ENCODE assay signal across 28 cellular contexts in genomic region chr2:43762286-43762685, GRCh38. TPM values are rescaled to one million over a fixed set of nuclear protein-coding genes. Genes with fewer than 3 reads are reported as not detected.
DNase-seq lines count a peak whose midpoint lies in the region; ATAC-seq, FAIRE-seq and TF ChIP-seq lines count a peak whose summit lies in the region.
"Had no signal": no experiment of that assay in that cellular context is flagged by ENCODE, and none has a peak within 500 bp of the region (broad histone marks: within the 10 kb centered on the region; RNA-seq: fewer than 3 reads in every experiment).

No MANE protein-coding gene starts in this region.

- intact Hi-C loops in GM12878 (cut with micrococcal nuclease; ENCODE audit: unreplicated experiment): no loop called here
- intact Hi-C loops in CD14-positive monocyte (cut with micrococcal nuclease): no loop called here

- H3K9ac ChIP-seq in GM12878 (ENCODE audit: control insufficient read depth, insufficient read depth, low read length) (no peak overlapping the region), keratinocyte (ENCODE audit: control insufficient read depth, extremely low read depth, insufficient read depth, low read length) (no peak overlapping the region)

- H4K20me1 ChIP-seq in GM12878 (ENCODE audit: control insufficient read depth, insufficient read depth) (no peaks in the 10 kb centered on the region), keratinocyte (ENCODE audit: control insufficient read depth, extremely low read depth, insufficient read depth, low read length) (no peaks in the 10 kb centered on the region)

- H3K4me3 ChIP-seq in GM12878 (no peak overlapping the region), keratinocyte (ENCODE audit: control insufficient read depth in 2 of 3, extremely low read depth in 1 of 3, insufficient read depth in 2 of 3, low read depth in 1 of 3, low read length in 3 of 3) (no peak overlapping the region)
- H3K4me3 ChIP-seq: right atrium auricular region, spleen had no signal

- no peaks in the 10 kb centered on the region for H3K4me1 ChIP-seq in GM12878 (ENCODE audit: control insufficient read depth, insufficient read depth, low read length)
- peaks cover 28% of the 10 kb centered on the region for H3K4me1 ChIP-seq in keratinocyte (ENCODE audit: control insufficient read depth, extremely low read depth, insufficient read depth, low read length)
- H3K4me1 ChIP-seq: spleen had no signal

- 0% methylated on average over 3 of the region's 3 CpGs for WGBS in GM12878 (ENCODE audit: insufficient coverage, insufficient replicate concordance, low lambda C conversion rate, missing lambda C conversion rate)

- H3K4me1 Mint-ChIP-seq in activated naive CD8-positive, alpha-beta T cell treated with anti-CD3 and anti-CD28 coated beads, Interleukin-2, amount 50 U/mL, for 24 hours: peaks cover 15% of the 10 kb centered on the region
- H3K4me1 Mint-ChIP-seq in activated naive CD8-positive, alpha-beta T cell treated with anti-CD3 and anti-CD28 coated beads for 36 hours: peaks cover 2% of the 10 kb centered on the region
- peaks cover 20% of the 10 kb centered on the region for H3K4me1 Mint-ChIP-seq in stimulated activated naive CD8-positive, alpha-beta T cell treated with anti-CD3 and anti-CD28 coated beads, Interleukin-15, Interleukin-2, amounts not matched to agents 100 ng/mL and 50 ng/mL, for 24 hours (ENCODE audit: low read depth)
- no peaks in the 10 kb centered on the region for H3K4me1 Mint-ChIP-seq in CD14-positive monocyte
- H3K4me1 Mint-ChIP-seq: endodermal cell; naive B cell; stimulated activated memory B cell treated with anti-CD40 and anti-IgM and Interleukin-4, amounts not matched to agents 10 μg/mL and 1 μg/mL and 100 μg/mL, for 72 hours had no signal

- no peak for TF ChIP-seq CTCF in GM12878 (IDR thresholded peaks at IDR 0.05 in 2 of 3, conservative IDR thresholded peaks at IDR 0.05 in 1 of 3; ENCODE audit: control insufficient read depth in 2 of 3, extremely low read depth in 1 of 3, insufficient read depth in 1 of 3, low read depth in 3 of 3, low read length in 3 of 3)
- TF ChIP-seq CTCF in keratinocyte (optimal IDR thresholded peaks at IDR 0.05 in 1 of 3, IDR thresholded peaks at IDR 0.05 in 1 of 3, conservative IDR thresholded peaks at IDR 0.05 in 1 of 3; ENCODE audit: extremely low read depth in 1 of 3, insufficient read depth in 2 of 3, low read length in 3 of 3): no peak
- TF ChIP-seq CTCF in CD14-positive monocyte (IDR thresholded peaks at IDR 0.05): no peak

- RAD21 ChIA-PET in GM12878 (lab: Charles Lee; ENCODE audit: unreplicated experiment): no interaction called here

- FAIRE-seq in GM12878 (lab: Jason Lieb, UNC) (no peak), keratinocyte (lab: Jason Lieb, UNC) (no peak)
- FAIRE-seq: H54 had no signal

- TF ChIP-seq POLR2A in GM12878 (IDR thresholded peaks at IDR 0.05; ENCODE audit: low read depth, low read length): no peak

- POLR2A ChIA-PET in GM12878 (lab: Charles Lee): no interaction called here

- H3K36me3 Mint-ChIP-seq in activated naive CD8-positive, alpha-beta T cell treated with anti-CD3 and anti-CD28 coated beads, Interleukin-2, amount 50 U/mL, for 24 hours (ENCODE audit: low read depth): no peaks in the 10 kb centered on the region
- H3K36me3 Mint-ChIP-seq in activated naive CD8-positive, alpha-beta T cell treated with anti-CD3 and anti-CD28 coated beads for 36 hours: no peaks in the 10 kb centered on the region
- no peaks in the 10 kb centered on the region for H3K36me3 Mint-ChIP-seq in stimulated activated naive CD8-positive, alpha-beta T cell treated with anti-CD3 and anti-CD28 coated beads, Interleukin-15, Interleukin-2, amounts not matched to agents 100 ng/mL and 50 ng/mL, for 24 hours (ENCODE audit: low read depth)
- H3K36me3 Mint-ChIP-seq in CD14-positive monocyte: no peaks in the 10 kb centered on the region
- H3K36me3 Mint-ChIP-seq: activated CD8-positive, alpha-beta memory T cell treated with anti-CD3 and anti-CD28 coated beads, Interleukin-2, amount 10 ng/mL, durations not matched to agents 7 days and 5 days; naive B cell; stimulated activated memory B cell treated with anti-CD40 and anti-IgM and Interleukin-4, amounts not matched to agents 10 μg/mL and 1 μg/mL and 100 μg/mL, for 72 hours had no signal

- CTCF ChIA-PET in GM12878 (lab: Yijun Ruan, JAX): no interaction called here

- no peak overlapping the region for H2AFZ ChIP-seq in GM12878 (ENCODE audit: control insufficient read depth, low read depth, low read length)
- no peak overlapping the region for H2AFZ ChIP-seq in keratinocyte (ENCODE audit: control insufficient read depth, low read length)

- H3K9me3 ChIP-seq in GM12878 (replicated peaks; ENCODE audit: control insufficient read depth, insufficient read depth, low read length) (no peaks in the 10 kb centered on the region), keratinocyte (ENCODE audit: control insufficient read depth, low read depth, low read length) (no peaks in the 10 kb centered on the region)
- H3K9me3 ChIP-seq: right atrium auricular region, spleen had no signal

- dilution Hi-C loops in keratinocyte (cut with MboI; ENCODE audit: extremely low pct_ligation_motif_present, low sequenced_read_pairs): no loop called here

- SMC1A ChIA-PET in GM12878 (lab: Charles Lee; ENCODE audit: uncharacterized antibody, unreplicated experiment): interaction anchor here (1.6 kb wide), 1 partner anchor 11 kb away, joined by 4 read pairs; the partner anchor contains the start of gene DYNC2LI1

- no peaks in the 10 kb centered on the region for H3K27me3 Mint-ChIP-seq in activated naive CD8-positive, alpha-beta T cell treated with anti-CD3 and anti-CD28 coated beads, Interleukin-2, amount 50 U/mL, for 24 hours
- no peaks in the 10 kb centered on the region for H3K27me3 Mint-ChIP-seq in activated naive CD8-positive, alpha-beta T cell treated with anti-CD3 and anti-CD28 coated beads for 36 hours
- peaks cover 7% of the 10 kb centered on the region for H3K27me3 Mint-ChIP-seq in stimulated activated naive CD8-positive, alpha-beta T cell treated with anti-CD3 and anti-CD28 coated beads, Interleukin-15, Interleukin-2, amounts not matched to agents 100 ng/mL and 50 ng/mL, for 24 hours
- peaks cover 2 to 13% (median 4%) of the 10 kb centered on the region in 3 donors for H3K27me3 Mint-ChIP-seq in CD14-positive monocyte (ENCODE audit: low read depth in 3 of 3)
- H3K27me3 Mint-ChIP-seq: stimulated activated memory B cell treated with anti-CD40 and anti-IgM and Interleukin-4, amounts not matched to agents 10 μg/mL and 1 μg/mL and 100 μg/mL, for 72 hours had no signal

- H3K9me1 ChIP-seq in keratinocyte (ENCODE audit: control insufficient read depth, extremely low read depth, insufficient read depth, low read length): no peaks in the 10 kb centered on the region

- no peak overlapping the region for H3K4me3 Mint-ChIP-seq in activated naive CD8-positive, alpha-beta T cell treated with anti-CD3 and anti-CD28 coated beads, Interleukin-2, amount 50 U/mL, for 24 hours
- H3K4me3 Mint-ChIP-seq in activated naive CD8-positive, alpha-beta T cell treated with anti-CD3 and anti-CD28 coated beads for 36 hours: no peak overlapping the region
- H3K4me3 Mint-ChIP-seq in stimulated activated naive CD8-positive, alpha-beta T cell treated with anti-CD3 and anti-CD28 coated beads, Interleukin-15, Interleukin-2, amounts not matched to agents 100 ng/mL and 50 ng/mL, for 24 hours: no peak overlapping the region
- no peak overlapping the region for H3K4me3 Mint-ChIP-seq in CD14-positive monocyte
- H3K4me3 Mint-ChIP-seq: activated CD8-positive, alpha-beta memory T cell treated with anti-CD3 and anti-CD28 coated beads, Interleukin-2, amount 10 ng/mL, durations not matched to agents 7 days and 5 days; endodermal cell; naive B cell; stimulated activated memory B cell treated with anti-CD40 and anti-IgM and Interleukin-4, amounts not matched to agents 10 μg/mL and 1 μg/mL and 100 μg/mL, for 72 hours had no signal

- DNase-seq in activated naive CD8-positive, alpha-beta T cell treated with anti-CD3 and anti-CD28 coated beads, Interleukin-2, amount 50 U/mL, for 24 hours: no peak
- no peak for DNase-seq in activated naive CD8-positive, alpha-beta T cell treated with anti-CD3 and anti-CD28 coated beads for 36 hours
- DNase-seq in GM12878 (ENCODE audit: low read depth, low spot score) (no peak), keratinocyte (ENCODE audit: low read depth, low spot score) (no peak), NCI-H2171 treated with DMSO at 0.1 percent for 48 hours (lab: John Stamatoyannopoulos, UW) (no peak), CD14-positive monocyte (ENCODE audit: low spot score) (no peak), EL (no peak)
- DNase-seq: activated CD4-positive, alpha-beta T cell treated with anti-CD3 and anti-CD28 coated beads for 48 hours; activated CD8-positive, alpha-beta memory T cell treated with anti-CD3 and anti-CD28 coated beads, Interleukin-2, amount 10 ng/mL, durations not matched to agents 7 days and 5 days; activated effector memory CD4-positive, alpha-beta T cell treated with anti-CD3 and anti-CD28 coated beads, Interleukin-2, amount 50 U/mL, for 16 hours; amniotic stem cell; cortex of kidney; endodermal cell; glutamatergic neuron; mesendoderm; naive B cell; NCI-H146; NCI-H524 treated with DMSO at 0.1 percent for 48 hours; NK-92 treated with Interleukin-12 subunit alpha and Interleukin-12 subunit beta, amount 100 ng/mL, for 24 hours; SIG-M5; spleen; stimulated activated CD4-positive, alpha-beta T cell treated with anti-CD3 and anti-CD28 coated beads, Interleukin-2, amount 100 ng/mL, for 48 hours had no signal

- no peak for TF ChIP-seq RAD21 in GM12878 (IDR thresholded peaks at IDR 0.05; ENCODE audit: insufficient read depth, low read depth, low read length)

- H3K9me3 Mint-ChIP-seq in activated naive CD8-positive, alpha-beta T cell treated with anti-CD3 and anti-CD28 coated beads, Interleukin-2, amount 50 U/mL, for 24 hours: no peaks in the 10 kb centered on the region
- H3K9me3 Mint-ChIP-seq in activated naive CD8-positive, alpha-beta T cell treated with anti-CD3 and anti-CD28 coated beads for 36 hours: no peaks in the 10 kb centered on the region
- H3K9me3 Mint-ChIP-seq in stimulated activated naive CD8-positive, alpha-beta T cell treated with anti-CD3 and anti-CD28 coated beads, Interleukin-15, Interleukin-2, amounts not matched to agents 100 ng/mL and 50 ng/mL, for 24 hours: no peaks in the 10 kb centered on the region
- H3K9me3 Mint-ChIP-seq in CD14-positive monocyte: peaks cover 0 to 4% (median 1%) of the 10 kb centered on the region in 7 donors
- H3K9me3 Mint-ChIP-seq: endodermal cell; stimulated activated memory B cell treated with anti-CD40 and anti-IgM and Interleukin-4, amounts not matched to agents 10 μg/mL and 1 μg/mL and 100 μg/mL, for 72 hours had no signal

- no TSS peak for BruUV-seq in GM12878 (replicated peaks; lab: Mats Ljungman, UMichigan)

- H3K27me3 ChIP-seq in GM12878 (replicated peaks in 1 of 2; ENCODE audit: control insufficient read depth in 2 of 2, insufficient read depth in 2 of 2, low read length in 1 of 2) (no peaks in the 10 kb centered on the region), keratinocyte (ENCODE audit: control insufficient read depth, extremely low read depth, insufficient read depth, low read length) (no peaks in the 10 kb centered on the region)
- H3K27me3 ChIP-seq: right atrium auricular region, spleen had no signal

- H3K4me2 ChIP-seq in GM12878 (ENCODE audit: control insufficient read depth, insufficient read depth) (no peak overlapping the region), keratinocyte (ENCODE audit: control insufficient read depth, extremely low read depth, insufficient read depth, low read depth, low read length) (no peak overlapping the region)

- H3K36me3 ChIP-seq in GM12878 (ENCODE audit: control insufficient read depth in 2 of 2, insufficient read depth in 2 of 2, low read length in 1 of 2) (no peaks in the 10 kb centered on the region), keratinocyte (ENCODE audit: control insufficient read depth in 2 of 2, extremely low read depth in 1 of 2, insufficient read depth in 2 of 2, low read length in 2 of 2) (no peaks in the 10 kb centered on the region)
- H3K36me3 ChIP-seq: right atrium auricular region had no signal

- ATAC-seq in activated naive CD8-positive, alpha-beta T cell treated with anti-CD3 and anti-CD28 coated beads, Interleukin-2, amount 50 U/mL, for 24 hours: peak; percentile 70
- ATAC-seq in GM12878: no peak
- ATAC-seq: activated CD8-positive, alpha-beta memory T cell treated with anti-CD3 and anti-CD28 coated beads, Interleukin-2, amount 10 ng/mL, durations not matched to agents 7 days and 5 days; left lobe of liver; stimulated activated memory B cell treated with anti-CD40 and anti-IgM and Interleukin-4, amounts not matched to agents 10 μg/mL and 1 μg/mL and 100 μg/mL, for 72 hours had no signal

- no peak for TF ChIP-seq EP300 in GM12878 (IDR thresholded peaks at IDR 0.05; ENCODE audit: borderline replicate concordance in 1 of 2, control insufficient read depth in 1 of 2, low read depth in 2 of 2, low read length in 2 of 2)

- no peak overlapping the region for H3K27ac ChIP-seq in GM12878 (ENCODE audit: control insufficient read depth, insufficient read depth)
- peak overlapping the region; percentile 14 for H3K27ac ChIP-seq in keratinocyte (ENCODE audit: control insufficient read depth, insufficient read depth, low read length)
- H3K27ac ChIP-seq: C4-2B, right atrium auricular region, spleen had no signal

- in situ Hi-C loops in GM12878 (cut with MboI): no loop called here

- H3K79me2 ChIP-seq in GM12878 (ENCODE audit: control insufficient read depth, insufficient read depth, low read length) (no peaks in the 10 kb centered on the region), keratinocyte (ENCODE audit: control insufficient read depth, insufficient read depth, low read length) (no peaks in the 10 kb centered on the region)

- H3K27ac Mint-ChIP-seq in activated naive CD8-positive, alpha-beta T cell treated with anti-CD3 and anti-CD28 coated beads, Interleukin-2, amount 50 U/mL, for 24 hours: peak overlapping the region; percentile 31
- H3K27ac Mint-ChIP-seq in activated naive CD8-positive, alpha-beta T cell treated with anti-CD3 and anti-CD28 coated beads for 36 hours: no peak overlapping the region
- peak overlapping the region; percentile 31 for H3K27ac Mint-ChIP-seq in stimulated activated naive CD8-positive, alpha-beta T cell treated with anti-CD3 and anti-CD28 coated beads, Interleukin-15, Interleukin-2, amounts not matched to agents 100 ng/mL and 50 ng/mL, for 24 hours
- no peak overlapping the region for H3K27ac Mint-ChIP-seq in CD14-positive monocyte
- H3K27ac Mint-ChIP-seq: activated CD8-positive, alpha-beta memory T cell treated with anti-CD3 and anti-CD28 coated beads, Interleukin-2, amount 10 ng/mL, durations not matched to agents 7 days and 5 days; endodermal cell; naive B cell; stimulated activated memory B cell treated with anti-CD40 and anti-IgM and Interleukin-4, amounts not matched to agents 10 μg/mL and 1 μg/mL and 100 μg/mL, for 72 hours had no signal

RNA-seq across cellular contexts. Expression of gene DYNC2LI1, which starts 11.6 kb away (rescaled TPM):
- total RNA-seq in activated naive CD8-positive, alpha-beta T cell treated with anti-CD3 and anti-CD28 coated beads for 36 hours: 1 to 10 TPM; 9.6 to 10.0 TPM
- 54.3 and 54.8 TPM in 2 replicates for total RNA-seq in GM12878 (2013; cell fraction: nucleolus; rRNA removed)
- total RNA-seq in GM12878 (2014; rRNA removed) (13.7 and 18.0 TPM in 2 replicates), GM12878 (2014; rRNA removed; fragmentation: Illumina TruSeq; extraction: Trizol) (17.8 and 19.2 TPM in 2 replicates), GM12878 (2021) (9.5 and 10.9 TPM in 2 replicates)
- polyA plus RNA-seq in GM12878 (2011; ENCODE audit: low read depth): 9.6 TPM
- polyA plus RNA-seq in GM12878 (2011; rRNA removed) (25.6 and 46.8 TPM in 2 replicates), GM12878 (2014; fragmentation: Illumina TruSeq; extraction: Trizol) (20.0 and 20.5 TPM in 2 replicates), GM12878 (2014; fragmentation: Nextera tagmentation; extraction: Ambion mirVana) (10 to 100 TPM; 27.2 to 27.3 TPM), GM12878 (2014; rRNA removed) (12.5 and 16.0 TPM in 2 replicates), GM12878 (2016; fragmentation: Nextera tagmentation; extraction: Ambion mirVana) (10 to 100 TPM; 18.6 to 20.2 TPM), keratinocyte (12.1 to 29.9 TPM (median 16.4 TPM) in 3 replicates), CD14-positive monocyte (1 to 10 TPM; 3.5 to 4.4 TPM)
- polyA plus RNA-seq in GM12878 (2011; cell fraction: cytosol; rRNA removed): 5.5 and 8.2 TPM in 2 replicates
- polyA plus RNA-seq in GM12878 (2011; cell fraction: nucleus; rRNA removed): 14.4 and 16.7 TPM in 2 replicates
- polyA plus RNA-seq in GM12878 (2012): 10.5 and 15.4 TPM in 2 replicates
- 7.0 and 8.1 TPM in 2 replicates for polyA minus RNA-seq in GM12878 (2011; rRNA and poly(A)+ RNA removed)
- polyA minus RNA-seq in GM12878 (2011; cell fraction: cytosol; rRNA and poly(A)+ RNA removed): 3.2 and 3.5 TPM in 2 replicates
- 5.0 and 5.4 TPM in 2 replicates for polyA minus RNA-seq in GM12878 (2011; cell fraction: nucleus; rRNA and poly(A)+ RNA removed)
- 9.5 TPM for polyA plus RNA-seq in keratinocyte (2011; ENCODE audit: low read depth)
- 13.1 and 27.9 TPM in 2 replicates for polyA plus RNA-seq in keratinocyte (2011; cell fraction: cytosol; rRNA removed)
- polyA plus RNA-seq in keratinocyte (2011; cell fraction: nucleus; rRNA removed): 25.6 and 30.6 TPM in 2 replicates
- polyA plus RNA-seq in keratinocyte (2012; ENCODE audit: low replicate concordance): 9.8 and 10.8 TPM in 2 replicates
- 1.1 to 15.3 TPM (median 6.7 TPM) in 3 replicates for polyA minus RNA-seq in keratinocyte
- polyA minus RNA-seq in keratinocyte (2011; cell fraction: cytosol; rRNA and poly(A)+ RNA removed): 7.7 TPM
- polyA minus RNA-seq in keratinocyte (2011; cell fraction: nucleus; rRNA and poly(A)+ RNA removed): 6.0 and 16.7 TPM in 2 replicates

Comparison
In these comparisons a context has a peak if more than half of its experiments do, and no peak if none do; other contexts are left out.
1. H3K27ac Mint-ChIP-seq: peak in activated naive CD8-positive, alpha-beta T cell treated with anti-CD3 and anti-CD28 coated beads, Interleukin-2, amount 50 U/mL, for 24 hours (single experiment) and stimulated activated naive CD8-positive, alpha-beta T cell treated with anti-CD3 and anti-CD28 coated beads, Interleukin-15, Interleukin-2, amounts not matched to agents 100 ng/mL and 50 ng/mL, for 24 hours (single experiment); none in activated naive CD8-positive, alpha-beta T cell treated with anti-CD3 and anti-CD28 coated beads for 36 hours (single experiment) and CD14-positive monocyte (0 of 7).